Comparison of ENCODE assay signal across 18 cellular contexts in genomic region chr1:201497935-201498509, GRCh38. TPM values are rescaled to one million over a fixed set of nuclear protein-coding genes. Genes with fewer than 3 reads are reported as not detected.
DNase-seq lines count a peak whose midpoint lies in the region; ATAC-seq and TF ChIP-seq lines count a peak whose summit lies in the region.
"Had no signal": no experiment of that assay in that cellular context is flagged by ENCODE, and none has a peak within 500 bp of the region (broad histone marks: within the 10 kb centered on the region; RNA-seq: fewer than 3 reads in every experiment).

No MANE protein-coding gene starts in this region.

- H3K36me3 ChIP-seq in ascending aorta = peaks cover 32 to 60% of the 10 kb centered on the region in 2 donors
- H3K36me3 ChIP-seq in esophagus squamous epithelium = peaks cover 0 to 52% (median 6%) of the 10 kb centered on the region in 3 donors
- peaks cover 0 to 5% of the 10 kb centered on the region in 2 donors for H3K36me3 ChIP-seq in prostate gland
- peaks cover 7 to 31% (median 18%) of the 10 kb centered on the region in 4 donors for H3K36me3 ChIP-seq in upper lobe of left lung

- H3K27ac Mint-ChIP-seq in activated CD8-positive, alpha-beta T cell treated with anti-CD3 and anti-CD28 coated beads, Interleukin-2, amount 10 ng/mL, durations not matched to agents 7 days and 5 days = no peak overlapping the region
- no peak overlapping the region for H3K27ac Mint-ChIP-seq in activated CD4-positive, alpha-beta T cell treated with anti-CD3 and anti-CD28 coated beads for 36 hours
- H3K27ac Mint-ChIP-seq: activated CD8-positive, alpha-beta memory T cell treated with anti-CD3 and anti-CD28 coated beads, Interleukin-2, amount 10 ng/mL, durations not matched to agents 7 days and 5 days; T-cell had no signal

- H3K27me3 Mint-ChIP-seq in activated CD8-positive, alpha-beta T cell treated with anti-CD3 and anti-CD28 coated beads, Interleukin-2, amount 10 ng/mL, durations not matched to agents 7 days and 5 days (ENCODE audit: low read depth) = no peaks in the 10 kb centered on the region
- H3K27me3 Mint-ChIP-seq in activated CD4-positive, alpha-beta T cell treated with anti-CD3 and anti-CD28 coated beads for 36 hours = no peaks in the 10 kb centered on the region
- H3K27me3 Mint-ChIP-seq: activated CD8-positive, alpha-beta memory T cell treated with anti-CD3 and anti-CD28 coated beads, Interleukin-2, amount 10 ng/mL, durations not matched to agents 7 days and 5 days; T-cell had no signal

- H3K27ac ChIP-seq in ascending aorta (peak overlapping the region; percentile 93 to 99), esophagus squamous epithelium (peak overlapping the region; percentile 43 to 97 (median 92)), prostate gland (peak overlapping the region; percentile 91 to 96), upper lobe of left lung (peak overlapping the region; percentile 23 to 80 (median 55))
- H3K27ac ChIP-seq: neutrophil had no signal

- POLR2A ChIA-PET in activated CD8-positive, alpha-beta T cell treated with anti-CD3 and anti-CD28 coated beads, Interleukin-2, amount 10 ng/mL, durations not matched to agents 7 days and 5 days (lab: Charles Lee) = interaction anchor here (0.8 to 1.0 kb wide), 2 partner anchors 9 to 17 kb away, joined by 5 to 8 read pairs; partner anchors contain the start of gene CSRP1
- POLR2A ChIA-PET in activated CD4-positive, alpha-beta T cell treated with anti-CD3 and anti-CD28 coated beads for 36 hours (lab: Charles Lee) = no interaction called here

- intact Hi-C loops in ascending aorta (cut with DNase I) = loop anchor here (2.0 kb wide), 1 partner anchor 15 kb away; no protein-coding TSS in a partner anchor
- intact Hi-C loops in esophagus squamous epithelium (cut with DNase I) = no loop called here
- intact Hi-C loops in prostate gland (cut with DNase I) = no loop called here
- intact Hi-C loops in activated CD4-positive, alpha-beta T cell treated with anti-CD3 and anti-CD28 coated beads for 36 hours (cut with DNase I, micrococcal nuclease) = no loop called here

- H3K4me1 ChIP-seq in ascending aorta (peaks cover 68 to 98% of the 10 kb centered on the region in 2 donors), esophagus squamous epithelium (peaks cover 41 to 100% (median 86%) of the 10 kb centered on the region in 3 donors), prostate gland (replicated peaks) (peaks cover 44% of the 10 kb centered on the region), upper lobe of left lung (peaks cover 65 to 91% (median 76%) of the 10 kb centered on the region in 4 donors)

- CTCF ChIA-PET in activated CD8-positive, alpha-beta T cell treated with anti-CD3 and anti-CD28 coated beads, Interleukin-2, amount 10 ng/mL, durations not matched to agents 7 days and 5 days (lab: Charles Lee) = interaction anchor here (7.7 to 13.0 kb wide), 2 partner anchors 14 to 16 kb away, joined by 82 to 150 read pairs; no protein-coding TSS in a partner anchor
- CTCF ChIA-PET in activated CD4-positive, alpha-beta T cell treated with anti-CD3 and anti-CD28 coated beads for 36 hours (lab: Charles Lee) = interaction anchor here (1.8 to 8.1 kb wide), 3 partner anchors 14 to 18 kb away, joined by 4 to 94 read pairs (median 45); no protein-coding TSS in a partner anchor

- WGBS in esophagus squamous epithelium, 2 donors = 76 to 80% methylated on average over 10 to 16 of the region's 16 CpGs
- 71% methylated on average over 16 of the region's 16 CpGs for WGBS in prostate gland
- 75 to 89% methylated on average over 16 of the region's 16 CpGs for WGBS in upper lobe of left lung, 2 donors

- H3K4me3 ChIP-seq in ascending aorta (no peak overlapping the region), esophagus squamous epithelium (no peak overlapping the region), prostate gland (no peak overlapping the region), upper lobe of left lung (no peak overlapping the region)

- DNase-seq in ascending aorta (ENCODE audit: low spot score in 2 of 2) = no peak
- no peak for DNase-seq in esophagus squamous epithelium (lab: John Stamatoyannopoulos, UW)
- no peak for DNase-seq in prostate gland (ENCODE audit: low spot score)
- no peak for DNase-seq in upper lobe of left lung
- no peak for DNase-seq in activated CD8-positive, alpha-beta T cell treated with anti-CD3 and anti-CD28 coated beads, Interleukin-2, amount 10 ng/mL, durations not matched to agents 7 days and 5 days
- no peak for DNase-seq in midbrain (lab: John Stamatoyannopoulos, UW)
- no peak for DNase-seq in activated CD4-positive, alpha-beta T cell treated with anti-CD3 and anti-CD28 coated beads for 36 hours
- DNase-seq: activated CD4-positive, alpha-beta T cell treated with anti-CD3 and anti-CD28 coated beads for 4 hours; activated CD8-positive, alpha-beta memory T cell treated with anti-CD3 and anti-CD28 coated beads, Interleukin-2, amount 10 ng/mL, durations not matched to agents 7 days and 5 days; AML-193; DND-41; erythroblast; left colon; NCI-H146; NCI-H526 treated with DMSO at 0.1 percent for 48 hours; Right ventricle myocardium superior; T-cell had no signal

- H3K27me3 ChIP-seq in ascending aorta (no peaks in the 10 kb centered on the region), esophagus squamous epithelium (no peaks in the 10 kb centered on the region), prostate gland (replicated peaks; ENCODE audit: insufficient read depth) (no peaks in the 10 kb centered on the region), upper lobe of left lung (no peaks in the 10 kb centered on the region)
- H3K27me3 ChIP-seq: neutrophil had no signal

- peaks cover 29% of the 10 kb centered on the region for H3K36me3 Mint-ChIP-seq in activated CD8-positive, alpha-beta T cell treated with anti-CD3 and anti-CD28 coated beads, Interleukin-2, amount 10 ng/mL, durations not matched to agents 7 days and 5 days (ENCODE audit: low read depth)
- H3K36me3 Mint-ChIP-seq in activated CD4-positive, alpha-beta T cell treated with anti-CD3 and anti-CD28 coated beads for 36 hours (ENCODE audit: low read depth) = peaks cover 19% of the 10 kb centered on the region

- TF ChIP-seq EP300 in upper lobe of left lung (IDR thresholded peaks at IDR 0.05) = no peak

- TF ChIP-seq CTCF in ascending aorta (IDR thresholded peaks at IDR 0.05) = no peak
- TF ChIP-seq CTCF in esophagus squamous epithelium (IDR thresholded peaks at IDR 0.05) = no peak
- TF ChIP-seq CTCF in prostate gland (IDR thresholded peaks at IDR 0.05) = no peak
- TF ChIP-seq CTCF in upper lobe of left lung (IDR thresholded peaks at IDR 0.05) = no peak

- H3K4me3 Mint-ChIP-seq in activated CD8-positive, alpha-beta T cell treated with anti-CD3 and anti-CD28 coated beads, Interleukin-2, amount 10 ng/mL, durations not matched to agents 7 days and 5 days = no peak overlapping the region
- no peak overlapping the region for H3K4me3 Mint-ChIP-seq in activated CD4-positive, alpha-beta T cell treated with anti-CD3 and anti-CD28 coated beads for 36 hours
- H3K4me3 Mint-ChIP-seq: activated CD8-positive, alpha-beta memory T cell treated with anti-CD3 and anti-CD28 coated beads, Interleukin-2, amount 10 ng/mL, durations not matched to agents 7 days and 5 days; T-cell had no signal

- H3K4me1 Mint-ChIP-seq in activated CD8-positive, alpha-beta T cell treated with anti-CD3 and anti-CD28 coated beads, Interleukin-2, amount 10 ng/mL, durations not matched to agents 7 days and 5 days (ENCODE audit: low read depth) = peaks cover 4% of the 10 kb centered on the region
- no peaks in the 10 kb centered on the region for H3K4me1 Mint-ChIP-seq in activated CD4-positive, alpha-beta T cell treated with anti-CD3 and anti-CD28 coated beads for 36 hours

- no peak for ATAC-seq in upper lobe of left lung (ENCODE audit: low FRiP score in 2 of 2)
- no peak for ATAC-seq in activated CD8-positive, alpha-beta T cell treated with anti-CD3 and anti-CD28 coated beads, Interleukin-2, amount 10 ng/mL, durations not matched to agents 7 days and 5 days
- no peak for ATAC-seq in activated CD4-positive, alpha-beta T cell treated with anti-CD3 and anti-CD28 coated beads for 36 hours
- ATAC-seq: left colon, T-cell had no signal

- TF ChIP-seq POLR2A in esophagus squamous epithelium (IDR thresholded peaks at IDR 0.05) (no peak), prostate gland (IDR thresholded peaks at IDR 0.05) (no peak), upper lobe of left lung (IDR thresholded peaks at IDR 0.05) (no peak)

- H3K9me3 ChIP-seq in ascending aorta (no peaks in the 10 kb centered on the region), esophagus squamous epithelium (no peaks in the 10 kb centered on the region), prostate gland (no peaks in the 10 kb centered on the region), upper lobe of left lung (no peaks in the 10 kb centered on the region)
- H3K9me3 ChIP-seq: neutrophil had no signal

- H3K9me3 Mint-ChIP-seq in activated CD8-positive, alpha-beta T cell treated with anti-CD3 and anti-CD28 coated beads, Interleukin-2, amount 10 ng/mL, durations not matched to agents 7 days and 5 days (ENCODE audit: insufficient read depth) = no peaks in the 10 kb centered on the region
- no peaks in the 10 kb centered on the region for H3K9me3 Mint-ChIP-seq in activated CD4-positive, alpha-beta T cell treated with anti-CD3 and anti-CD28 coated beads for 36 hours (ENCODE audit: low read depth)
- H3K9me3 Mint-ChIP-seq: T-cell had no signal

RNA-seq across cellular contexts. Expression of gene CSRP1, which starts 8.9 kb away (rescaled TPM):
- total RNA-seq in ascending aorta = 948 TPM
- total RNA-seq in esophagus squamous epithelium = 1,000 to 10,000 TPM in 1 of 4 donors, 100 to 1,000 TPM in 3; 243 to 1,044 (median 363) TPM
- total RNA-seq in prostate gland = 1,000 to 10,000 TPM; 1,117 to 1,634 TPM
- 100 to 1,000 TPM; 200 to 495 (median 327) TPM for total RNA-seq in upper lobe of left lung
- total RNA-seq in activated CD8-positive, alpha-beta T cell treated with anti-CD3 and anti-CD28 coated beads, Interleukin-2, amount 10 ng/mL, durations not matched to agents 7 days and 5 days = 10 to 100 TPM; 78.7 to 80.9 TPM
- 10 to 100 TPM; 49.2 to 50.7 TPM for total RNA-seq in activated CD4-positive, alpha-beta T cell treated with anti-CD3 and anti-CD28 coated beads for 36 hours

RNA-seq across cellular contexts. Expression of gene PHLDA3, which starts 29.0 kb away (rescaled TPM):
- total RNA-seq in ascending aorta (111 TPM), esophagus squamous epithelium (10 to 100 TPM; 60.9 to 87.9 (median 75.1) TPM), prostate gland (10 to 100 TPM; 49.7 to 73.9 TPM), upper lobe of left lung (100 to 1,000 TPM in 3 of 6 donors, 10 to 100 TPM in 3; 45.1 to 211 (median 88.1) TPM)
- 10 to 100 TPM; 17.3 to 18.7 TPM for total RNA-seq in activated CD8-positive, alpha-beta T cell treated with anti-CD3 and anti-CD28 coated beads, Interleukin-2, amount 10 ng/mL, durations not matched to agents 7 days and 5 days
- 1 to 10 TPM; 2.2 to 3.5 TPM for total RNA-seq in activated CD4-positive, alpha-beta T cell treated with anti-CD3 and anti-CD28 coated beads for 36 hours

RNA-seq across cellular contexts. Expression of gene NAV1, which starts 40.9 kb away (rescaled TPM):
- 131 TPM for total RNA-seq in ascending aorta
- 10 to 100 TPM; 18.1 to 25.5 (median 21.0) TPM for total RNA-seq in esophagus squamous epithelium
- 10 to 100 TPM; 13.1 to 29.1 TPM for total RNA-seq in prostate gland
- total RNA-seq in upper lobe of left lung = 10 to 100 TPM; 15.2 to 41.0 (median 24.1) TPM
- total RNA-seq in activated CD8-positive, alpha-beta T cell treated with anti-CD3 and anti-CD28 coated beads, Interleukin-2, amount 10 ng/mL, durations not matched to agents 7 days and 5 days = 1 to 10 TPM; 1.1 to 1.9 TPM
- total RNA-seq in activated CD4-positive, alpha-beta T cell treated with anti-CD3 and anti-CD28 coated beads for 36 hours = 1 to 10 TPM; 1.9 to 2.6 TPM

Comparison
In these comparisons a context has a peak if more than half of its experiments do, and no peak if none do; other contexts are left out.
1. RNA of gene PHLDA3, which starts 29.0 kb away (total RNA-seq): 111 TPM in ascending aorta (single experiment), 45.1 to 211 TPM in upper lobe of left lung, 60.9 to 87.9 TPM in esophagus squamous epithelium, 49.7 to 73.9 TPM in prostate gland and 17.3 to 18.7 TPM in activated CD8-positive, alpha-beta T cell treated with anti-CD3 and anti-CD28 coated beads, Interleukin-2, amount 10 ng/mL, durations not matched to agents 7 days and 5 days; 2.2 to 3.5 TPM in activated CD4-positive, alpha-beta T cell treated with anti-CD3 and anti-CD28 coated beads for 36 hours; every median in the first group is over 4 times any median in the second.
2. Peak in every context shown above with its lines, with median percentiles within 50 percentile points of each other: H3K27ac ChIP-seq.